8 cellular contexts compared by ENCODE assay signal in genomic region chr12:55973598-55974307, GRCh38. TPM values are rescaled to one million over a fixed set of nuclear protein-coding genes. Genes with fewer than 3 reads are reported as not detected.
DNase-seq lines count a peak whose midpoint lies in the region; FAIRE-seq and TF ChIP-seq lines count a peak whose summit lies in the region.

A gene with protein sequence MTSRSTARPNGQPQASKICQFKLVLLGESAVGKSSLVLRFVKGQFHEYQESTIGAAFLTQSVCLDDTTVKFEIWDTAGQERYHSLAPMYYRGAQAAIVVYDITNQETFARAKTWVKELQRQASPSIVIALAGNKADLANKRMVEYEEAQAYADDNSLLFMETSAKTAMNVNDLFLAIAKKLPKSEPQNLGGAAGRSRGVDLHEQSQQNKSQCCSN (plus strand): TSS chr12:55974078. CDS start chr12:55986961, 12,883 bp downstream.

- no peak within 1 kb of the TSS for H2AK5ac ChIP-seq in neuronal stem cell (ENCODE audit: low read depth, low read length)

- H2BK15ac ChIP-seq in neuronal stem cell (ENCODE audit: low read length), result no peak within 1 kb of the TSS

- peak; percentile 99 for FAIRE-seq in frontal cortex (lab: Jason Lieb, UNC)

- peaks cover 26% of the 10 kb centered on the region for H3K36me3 Mint-ChIP-seq in HFFc6 (ENCODE audit: low read depth)

- H2BK12ac ChIP-seq in neuronal stem cell (ENCODE audit: low read length), result no peak within 1 kb of the TSS

- no peaks in the 10 kb centered on the region for H3K9me3 Mint-ChIP-seq in HFFc6

- H3K27me3 Mint-ChIP-seq in HFFc6 (ENCODE audit: insufficient read depth), result no peaks in the 10 kb centered on the region; the same call in 1 of the 2 replicates

- peak within 1 kb of the TSS; percentile 87 for H2AFZ ChIP-seq in neuronal stem cell (ENCODE audit: low read length)

- peak within 1 kb of the TSS; percentile 86 for H3K27ac ChIP-seq in neuronal stem cell (replicated peaks; ENCODE audit: low read length)

- H3K4me3 Mint-ChIP-seq in HFFc6, result no peak within 1 kb of the TSS

- peak within 1 kb of the TSS; percentile 95 for H3K9ac ChIP-seq in neuronal stem cell (ENCODE audit: low read depth, low read length, poor library complexity)

- H2BK120ac ChIP-seq in neuronal stem cell (ENCODE audit: low read depth, low read length), result peak within 1 kb of the TSS; percentile 42

- no peak within 1 kb of the TSS for H4K8ac ChIP-seq in neuronal stem cell (ENCODE audit: low read depth, low read length)

- in situ Hi-C loops in SK-MEL-5 (cut with HindIII; ENCODE audit: low pct_unique_long_range_greater_than_20kb, low sequenced_read_pairs), result no loop called here

- H3K14ac ChIP-seq in neuronal stem cell (ENCODE audit: low read length), result peak within 1 kb of the TSS; percentile 57

- peak within 1 kb of the TSS; percentile 73 for H3K4me2 ChIP-seq in neuronal stem cell (ENCODE audit: insufficient read depth, low read length, poor library complexity, severe bottlenecking)

- DNase-seq in GM04504 (ENCODE audit: low read depth), result peak; percentile 100
- DNase-seq in HFFc6, result peak; percentile 100
- peak; percentile 100 for DNase-seq in NAMALWA (ENCODE audit: low spot score)
- peak; percentile 100 for DNase-seq in SK-MEL-5 (ENCODE audit: low read depth, low spot score)
- DNase-seq in activated naive CD4-positive, alpha-beta T cell treated with Interleukin-2 at 50 U/mL for 16 hours, result peak; percentile 99
- peak; percentile 95 for DNase-seq in frontal cortex (ENCODE audit: low spot score in 2 of 2)
- DNase-seq in neuronal stem cell (ENCODE audit: low spot score), result peak; percentile 100

- H3K36me3 ChIP-seq in neuronal stem cell (replicated peaks in 1 of 2; ENCODE audit: control insufficient read depth in 2 of 2, insufficient read depth in 2 of 2, low read length in 2 of 2), result peaks cover 16 to 72% of the 10 kb centered on the region in 2 donors

- WGBS in neuronal stem cell (ENCODE audit: extremely low coverage in 2 of 2, insufficient read length in 2 of 2, insufficient replicate concordance in 1 of 2), 2 donors, result no CpG with 5 or more reads among the region's 39 CpGs

- H2BK5ac ChIP-seq in neuronal stem cell (ENCODE audit: low read length), result peak within 1 kb of the TSS; percentile 97

- H3K79me1 ChIP-seq in neuronal stem cell (ENCODE audit: low read depth, low read length), result peaks cover 8% of the 10 kb centered on the region

- TF ChIP-seq CTCF in HFFc6 (IDR thresholded peaks at IDR 0.05) (peak; percentile 80), subcutaneous adipose tissue (IDR thresholded peaks at IDR 0.05; ENCODE audit: low read depth) (no peak)

- H3K4ac ChIP-seq in neuronal stem cell (ENCODE audit: low read length), result peak within 1 kb of the TSS; percentile 77

- peaks cover 4 to 11% of the 10 kb centered on the region in 2 donors for H3K4me1 ChIP-seq in neuronal stem cell (ENCODE audit: control insufficient read depth in 2 of 2, insufficient read depth in 1 of 2, low read depth in 1 of 2, low read length in 2 of 2)

- H3K23ac ChIP-seq in neuronal stem cell (ENCODE audit: low read depth, low read length, poor library complexity), result peak within 1 kb of the TSS; percentile 99

- H3K27ac Mint-ChIP-seq in HFFc6, result no peak within 1 kb of the TSS

- H3K4me1 Mint-ChIP-seq in HFFc6 (ENCODE audit: low read depth), result peaks cover 18% of the 10 kb centered on the region

- peak within 1 kb of the TSS; percentile 91 for H3K18ac ChIP-seq in neuronal stem cell (ENCODE audit: low read length)

- H3K27me3 ChIP-seq in neuronal stem cell (ENCODE audit: control insufficient read depth in 3 of 3, insufficient read depth in 3 of 3, low read depth in 1 of 3, low read length in 3 of 3), result no peaks in the 10 kb centered on the region

- H3K4me3 ChIP-seq in neuronal stem cell (ENCODE audit: low read length in 2 of 2), result peak within 1 kb of the TSS; percentile 77 to 97

- H4K91ac ChIP-seq in neuronal stem cell (ENCODE audit: low read depth, low read length, poor library complexity), result no peak within 1 kb of the TSS

- no peaks in the 10 kb centered on the region for H3K9me3 ChIP-seq in neuronal stem cell (replicated peaks in 1 of 2; ENCODE audit: control insufficient read depth in 2 of 2, insufficient read depth in 1 of 2, low read depth in 1 of 2, low read length in 2 of 2)

RNA-seq across cellular contexts. Expression of the gene that starts here (rescaled TPM):
- 100 to 1,000 TPM in 2 of 6 experiments, 10 to 100 TPM in 4; 90.2 to 107 (median 96.5) TPM for total RNA-seq in HFFc6 (2021; fragmentation: NEBNext Ultra II Directional; extraction: Animal tissue kit (Norgen Biotek cat#: 25700))
- total RNA-seq in SK-MEL-5 (2014; rRNA removed; shearing (Covaris generic)), result 169 and 175 TPM in 2 replicates
- 207 and 257 TPM in 2 replicates for polyA plus RNA-seq in SK-MEL-5 (2015; cell fraction: cytosol; rRNA removed)
- polyA plus RNA-seq in SK-MEL-5 (2015; cell fraction: nucleus; rRNA removed), result 277 and 286 TPM in 2 replicates
- total RNA-seq in frontal cortex (33.0 TPM), subcutaneous adipose tissue (10 to 100 TPM; 55.4 to 70.9 (median 63.1) TPM)
- polyA plus RNA-seq in neuronal stem cell (2013, experiment 1 of 2), result 90.1 TPM
- 89.7 TPM for polyA plus RNA-seq in neuronal stem cell (2013, experiment 2 of 2)

Comparison
In these comparisons a context has a peak if more than half of its experiments do, and no peak if none do; other contexts are left out.
1. Peak in every context shown above with its lines: DNase-seq, H3K4me3 ChIP-seq and H3K27ac ChIP-seq.